In genomic region chr20:41038878-41039404, GRCh38 we compare ENCODE assay signal across 1 cellular context.
TF ChIP-seq lines count a peak whose summit lies in the region.

No MANE protein-coding gene starts in this region.

TF ChIP-seq in A549, 52 proteins besides CTCF, POLR2A, EP300 and RAD21 (continued from another document):
- TF ChIP-seq, protein P1, sequence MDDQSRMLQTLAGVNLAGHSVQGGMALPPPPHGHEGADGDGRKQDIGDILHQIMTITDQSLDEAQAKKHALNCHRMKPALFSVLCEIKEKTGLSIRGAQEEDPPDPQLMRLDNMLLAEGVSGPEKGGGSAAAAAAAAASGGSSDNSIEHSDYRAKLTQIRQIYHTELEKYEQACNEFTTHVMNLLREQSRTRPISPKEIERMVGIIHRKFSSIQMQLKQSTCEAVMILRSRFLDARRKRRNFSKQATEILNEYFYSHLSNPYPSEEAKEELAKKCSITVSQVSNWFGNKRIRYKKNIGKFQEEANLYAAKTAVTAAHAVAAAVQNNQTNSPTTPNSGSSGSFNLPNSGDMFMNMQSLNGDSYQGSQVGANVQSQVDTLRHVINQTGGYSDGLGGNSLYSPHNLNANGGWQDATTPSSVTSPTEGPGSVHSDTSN (IDR thresholded peaks at IDR 0.05) = no peak
